ENCODE assay signal across 8 cellular contexts in genomic region chr5:6711409-6712135, GRCh38. TPM values are rescaled to one million over a fixed set of nuclear protein-coding genes. Genes with fewer than 3 reads are reported as not detected.
DNase-seq lines count a peak whose midpoint lies in the region; ATAC-seq, FAIRE-seq and TF ChIP-seq lines count a peak whose summit lies in the region.

No MANE protein-coding gene starts in this region.

- H3K4me3 ChIP-seq in heart left ventricle (peak overlapping the region; percentile 46 to 98 (median 78)), HepG2 (replicated peaks in 1 of 3; ENCODE audit: insufficient read depth in 1 of 3, low read depth in 2 of 3, low read length in 3 of 3) (peak overlapping the region; percentile 64 to 79 (median 65)), upper lobe of right lung (peak overlapping the region; percentile 83)

- peaks cover 2% of the 10 kb centered on the region for H3K27me3 Mint-ChIP-seq in activated naive CD8-positive, alpha-beta T cell treated with anti-CD3 and anti-CD28 coated beads, Interleukin-2, amount 10 ng/mL, durations not matched to agents 7 days and 5 days

- peaks cover 6% of the 10 kb centered on the region for H3K36me3 Mint-ChIP-seq in activated naive CD8-positive, alpha-beta T cell treated with anti-CD3 and anti-CD28 coated beads, Interleukin-2, amount 10 ng/mL, durations not matched to agents 7 days and 5 days

- H3K4me1 ChIP-seq in heart left ventricle (peaks cover 8 to 36% (median 24%) of the 10 kb centered on the region in 12 donors), HepG2 (ENCODE audit: insufficient read depth, low read length) (peaks cover 42% of the 10 kb centered on the region), upper lobe of right lung (peaks cover 17% of the 10 kb centered on the region)

- H4K20me1 ChIP-seq in HepG2 (ENCODE audit: insufficient read depth, low read length), result peaks cover 20% of the 10 kb centered on the region

- H2AFZ ChIP-seq in HepG2 (ENCODE audit: low read length), result no peak overlapping the region

- intact Hi-C loops in heart left ventricle (cut with DNase I) (loop anchor here in 8 of 10 donors (2.0 to 10.0 kb wide), 5 partner anchors 77 to 337 kb away; partner anchors contain the start of genes NSUN2 (in 6 of the 8), SRD5A1 (in 6 of the 8) and MED10 (in 2 of the 8)), left cardiac atrium (cut with DNase I) (loop anchor here in 1 of 2 donors (5.0 kb wide), 1 partner anchor 79 kb away; the partner anchor contains the start of genes NSUN2 and SRD5A1), HepG2 (cut with micrococcal nuclease; ENCODE audit: unreplicated experiment) (loop anchor here (1.0 kb wide), 1 partner anchor 76 kb away; no protein-coding TSS in a partner anchor), upper lobe of right lung (cut with DNase I) (no loop called here)

- in situ Hi-C loops in HepG2 (cut with HindIII; ENCODE audit: extremely low pct_ligation_motif_present, low pct_unique_long_range_greater_than_20kb), result loop anchor here (5.0 kb wide), 1 partner anchor 79 kb away; the partner anchor contains the start of genes NSUN2 and SRD5A1

- peak overlapping the region; percentile 84 for H3K4me3 Mint-ChIP-seq in activated naive CD8-positive, alpha-beta T cell treated with anti-CD3 and anti-CD28 coated beads, Interleukin-2, amount 10 ng/mL, durations not matched to agents 7 days and 5 days

- peak overlapping the region; percentile 88 for H3K9ac ChIP-seq in HepG2 (ENCODE audit: insufficient read depth, low read depth, low read length)

- peaks cover 23% of the 10 kb centered on the region for H3K79me2 ChIP-seq in HepG2 (ENCODE audit: insufficient read depth, low read length)

- CTCF ChIA-PET in HepG2 (lab: Yijun Ruan, JAX; ENCODE audit: low intra/inter-chr PET ratio, low total read pairs), result no interaction called here
- CTCF ChIA-PET in GM10248 (lab: Yijun Ruan, JAX), result interaction anchor here (1.1 to 1.8 kb wide), 3 partner anchors 14 to 32 kb away, joined by 3 to 7 read pairs (median 4); no protein-coding TSS in a partner anchor

- BruUV-seq in HepG2 (replicated peaks; lab: Mats Ljungman, UMichigan), result no TSS peak

- ATAC-seq in heart left ventricle (no peak), left cardiac atrium (no peak), HepG2 (no peak), upper lobe of right lung (no peak)
- ATAC-seq in activated naive CD8-positive, alpha-beta T cell treated with anti-CD3 and anti-CD28 coated beads, Interleukin-2, amount 10 ng/mL, durations not matched to agents 7 days and 5 days (ENCODE audit: low read depth), result no peak

- H3K27ac ChIP-seq in heart left ventricle, result peak overlapping the region; percentile 89 to 100 (median 98)
- H3K27ac ChIP-seq in HepG2 (ENCODE audit: extremely low read length, insufficient read depth, low read length), result peak overlapping the region; percentile 95
- H3K27ac ChIP-seq in upper lobe of right lung, result peak overlapping the region; percentile 96

- H3K4me1 Mint-ChIP-seq in activated naive CD8-positive, alpha-beta T cell treated with anti-CD3 and anti-CD28 coated beads, Interleukin-2, amount 10 ng/mL, durations not matched to agents 7 days and 5 days, result peaks cover 20% of the 10 kb centered on the region

- FAIRE-seq in HepG2 (lab: Jason Lieb, UNC), result peak; percentile 58

- no peak for TF ChIP-seq EP300 in HepG2 (IDR thresholded peaks at IDR 0.05; ENCODE audit: low read depth in 2 of 2, low read length in 2 of 2)
- TF ChIP-seq EP300 in HepG2 (CRISPR knock-in tag; IDR thresholded peaks at IDR 0.05; ENCODE audit: borderline replicate concordance), result no peak

- no peak for TF ChIP-seq POLR2A in heart left ventricle (IDR thresholded peaks at IDR 0.05)
- TF ChIP-seq POLR2A in HepG2 (IDR thresholded peaks at IDR 0.05; ENCODE audit: insufficient read depth in 1 of 2, low read depth in 2 of 2, low read length in 2 of 2), result peak in 1 of 2 experiments; percentile 48; a peak in 1 of 4 replicates

- H3K36me3 ChIP-seq in heart left ventricle (no peaks in the 10 kb centered on the region), HepG2 (replicated peaks in 1 of 2; ENCODE audit: control insufficient read depth in 1 of 2, insufficient read depth in 2 of 2, low read length in 2 of 2) (no peaks in the 10 kb centered on the region), upper lobe of right lung (no peaks in the 10 kb centered on the region)

- 47 to 49% (median 48%) methylated on average over 15 of the region's 15 CpGs for WGBS in heart left ventricle, 4 donors
- WGBS in HepG2 (ENCODE audit: low lambda C conversion rate), result 21% methylated on average over 13 of the region's 15 CpGs

- no peaks in the 10 kb centered on the region for H3K9me3 Mint-ChIP-seq in activated naive CD8-positive, alpha-beta T cell treated with anti-CD3 and anti-CD28 coated beads, Interleukin-2, amount 10 ng/mL, durations not matched to agents 7 days and 5 days

- TF ChIP-seq CTCF in heart left ventricle (IDR thresholded peaks at IDR 0.05), result no peak
- TF ChIP-seq CTCF in HepG2 (CRISPR knock-in tag; IDR thresholded peaks at IDR 0.05), result no peak
- no peak for TF ChIP-seq CTCF in upper lobe of right lung (IDR thresholded peaks at IDR 0.05)
- TF ChIP-seq CTCF in GM10248 (IDR thresholded peaks at IDR 0.05; ENCODE audit: control extremely low read depth, extremely low read depth, low read depth, missing control alignments), result no peak

- H3K4me2 ChIP-seq in HepG2 (ENCODE audit: low read depth, low read length), result peak overlapping the region; percentile 93

- DNase-seq in heart left ventricle (no peak), left cardiac atrium (no peak), HepG2 (ENCODE audit: low spot score) (no peak), upper lobe of right lung (no peak), GM10248 (ENCODE audit: extremely low spot score) (no peak), COLO668 (lab: John Stamatoyannopoulos, UW; ENCODE audit: unreplicated experiment) (no peak)
- DNase-seq in activated naive CD8-positive, alpha-beta T cell treated with anti-CD3 and anti-CD28 coated beads, Interleukin-2, amount 10 ng/mL, durations not matched to agents 7 days and 5 days, result no peak
- DNase-seq in stimulated activated CD4-positive, alpha-beta T cell treated with anti-CD3 and anti-CD28 coated beads, Interleukin-12 subunit alpha, Interleukin-12 subunit beta, amount 100 ng/mL, for 4 hours, result no peak

- H3K9me3 ChIP-seq in heart left ventricle (no peaks in the 10 kb centered on the region), HepG2 (ENCODE audit: low read length) (no peaks in the 10 kb centered on the region), upper lobe of right lung (no peaks in the 10 kb centered on the region)

- no peak for TF ChIP-seq RAD21 in HepG2 (CRISPR knock-in tag; IDR thresholded peaks at IDR 0.05)

- H3K27ac Mint-ChIP-seq in activated naive CD8-positive, alpha-beta T cell treated with anti-CD3 and anti-CD28 coated beads, Interleukin-2, amount 10 ng/mL, durations not matched to agents 7 days and 5 days, result peak overlapping the region; percentile 93

- POLR2A ChIA-PET in activated naive CD8-positive, alpha-beta T cell treated with anti-CD3 and anti-CD28 coated beads, Interleukin-2, amount 10 ng/mL, durations not matched to agents 7 days and 5 days (lab: Charles Lee), result interaction anchor here (1.0 to 3.3 kb wide), 4 partner anchors 30 to 333 kb away, joined by 3 to 22 read pairs (median 4); partner anchors contain the start of genes MED10, NSUN2 and SRD5A1
- POLR2A ChIA-PET in HepG2 (lab: Yijun Ruan, JAX) (interaction anchor here (0.6 to 1.9 kb wide), 2 partner anchors 18 to 83 kb away, joined by 5 to 7 read pairs; no protein-coding TSS in a partner anchor), GM10248 (lab: Yijun Ruan, JAX) (no interaction called here)

- H3K27me3 ChIP-seq in heart left ventricle (no peaks in the 10 kb centered on the region), HepG2 (ENCODE audit: control insufficient read depth in 1 of 2, insufficient read depth in 2 of 2, low read length in 2 of 2) (peaks cover 0 to 4% of the 10 kb centered on the region in 2 experiments; a peak in 2 of 5 replicates), upper lobe of right lung (no peaks in the 10 kb centered on the region)

RNA-seq across cellular contexts. Expression of gene TENT4A, which starts 1.7 kb away (rescaled TPM):
- total RNA-seq in heart left ventricle (10 to 100 TPM in 6 of 9 donors, 1 to 10 TPM in 3; 7.0 to 20.3 (median 11.3) TPM), left cardiac atrium (10 to 100 TPM; 12.1 to 14.8 TPM), HepG2 (2016; rRNA removed; fragmentation: Illumina TruSeq; extraction: Trizol) (7.7 and 13.3 TPM in 2 replicates), upper lobe of right lung (19.9 TPM)
- polyA plus RNA-seq in heart left ventricle (1 to 10 TPM; 4.3 to 8.7 TPM), HepG2 (2011; rRNA removed) (6.0 and 6.3 TPM in 2 replicates)
- 10 to 100 TPM; 47.0 to 47.1 TPM for total RNA-seq in activated naive CD8-positive, alpha-beta T cell treated with anti-CD3 and anti-CD28 coated beads, Interleukin-2, amount 10 ng/mL, durations not matched to agents 7 days and 5 days
- 16.7 and 22.2 TPM in 2 replicates for total RNA-seq in HepG2 (2016; cell fraction: cytosol; rRNA removed; fragmentation: Illumina TruSeq; extraction: Trizol; ENCODE audit: low read depth)
- 6.3 and 11.6 TPM in 2 replicates for total RNA-seq in HepG2 (2016; cell fraction: insoluble cytoplasmic fraction; rRNA removed; fragmentation: Illumina TruSeq; extraction: Trizol)
- 9.3 and 11.2 TPM in 2 replicates for total RNA-seq in HepG2 (2016; cell fraction: membrane; rRNA removed; fragmentation: Illumina TruSeq; extraction: Trizol)
- 36.2 and 43.2 TPM in 2 replicates for total RNA-seq in HepG2 (2016; cell fraction: nucleus; rRNA removed; fragmentation: Illumina TruSeq; extraction: Trizol)
- 3.2 TPM in 2 replicates for polyA plus RNA-seq in HepG2 (2011; cell fraction: cytosol; rRNA removed)
- polyA plus RNA-seq in HepG2 (2011; cell fraction: nucleus; rRNA removed), result 38.9 and 57.3 TPM in 2 replicates
- 17.0 and 17.9 TPM in 2 replicates for polyA plus RNA-seq in HepG2 (2012)
- polyA plus RNA-seq in HepG2 (2016; cell fraction: cytosol; fragmentation: Illumina TruSeq; extraction: Trizol; ENCODE audit: low read depth), result 0.76 and 1.1 TPM in 2 replicates
- 7.6 and 11.0 TPM in 2 replicates for polyA plus RNA-seq in HepG2 (2016; cell fraction: insoluble cytoplasmic fraction; fragmentation: Illumina TruSeq; extraction: Trizol; ENCODE audit: low read depth)
- polyA plus RNA-seq in HepG2 (2016; cell fraction: membrane; fragmentation: Illumina TruSeq; extraction: Trizol; ENCODE audit: low read depth), result 3.0 TPM in 2 replicates
- 55.5 and 57.3 TPM in 2 replicates for polyA plus RNA-seq in HepG2 (2016; cell fraction: nucleus; fragmentation: Illumina TruSeq; extraction: Trizol; ENCODE audit: insufficient read depth, low read depth)
- 15.3 and 47.0 TPM in 2 replicates for polyA minus RNA-seq in HepG2 (2011; rRNA and poly(A)+ RNA removed; ENCODE audit: low replicate concordance)
- 5.4 and 6.3 TPM in 2 replicates for polyA minus RNA-seq in HepG2 (2011; cell fraction: cytosol; rRNA and poly(A)+ RNA removed)
- polyA minus RNA-seq in HepG2 (2011; cell fraction: nucleus; rRNA and poly(A)+ RNA removed), result 44.4 and 60.9 TPM in 2 replicates
